ENCODE assay signal across 22 cellular contexts in the genomic region with DNA sequence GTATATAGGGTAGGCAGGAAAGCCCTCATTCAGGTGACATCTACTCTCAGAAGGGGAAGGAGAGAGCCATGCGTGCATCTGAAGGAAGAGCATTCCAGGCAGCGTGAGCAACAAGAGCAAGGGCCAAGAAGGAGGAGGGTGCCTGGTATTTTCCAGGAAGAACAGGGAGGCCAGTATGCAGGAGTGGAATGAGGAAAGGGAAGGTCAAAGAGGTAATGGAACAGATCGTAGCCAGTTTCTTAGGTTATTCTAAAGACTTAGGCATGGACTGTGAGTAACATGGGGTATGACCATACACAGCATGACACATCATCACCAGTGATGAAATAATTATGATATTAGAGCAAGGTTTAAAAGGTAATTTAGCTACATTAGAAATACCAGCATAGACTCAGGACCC. TPM values are rescaled to one million over a fixed set of nuclear protein-coding genes. Genes with fewer than 3 reads are reported as not detected.
DNase-seq lines count a peak whose midpoint lies in the region; ATAC-seq and TF ChIP-seq lines count a peak whose summit lies in the region.
"Had no signal": no experiment of that assay in that cellular context is flagged by ENCODE, and none has a peak within 500 bp of the region (broad histone marks: within the 10 kb centered on the region; RNA-seq: fewer than 3 reads in every experiment).

No MANE protein-coding gene starts in this region.

- dilution Hi-C loops in mammary epithelial cell (cut with HindIII; ENCODE audit: low sequenced_read_pairs) = no loop called here

- BruUV-seq in mammary epithelial cell (replicated peaks; lab: Mats Ljungman, UMichigan) = no TSS peak

- no peak for TF ChIP-seq EP300 in tibial nerve (IDR thresholded peaks at IDR 0.05)

- H3K4me2 ChIP-seq in mammary epithelial cell (ENCODE audit: insufficient read depth, low read depth, low read length) = no peak overlapping the region
- H3K4me2 ChIP-seq: hepatocyte had no signal

- H3K4me1 ChIP-seq in liver (ENCODE audit: control insufficient read depth in 4 of 4, insufficient read depth in 4 of 4, low read length in 3 of 4) (peaks cover 0 to 29% (median 23%) of the 10 kb centered on the region in 4 donors), right lobe of liver (peaks cover 0 to 31% (median 4%) of the 10 kb centered on the region in 4 donors), mammary epithelial cell (ENCODE audit: insufficient read depth, low read length) (peaks cover 11% of the 10 kb centered on the region), tibial nerve (no peaks in the 10 kb centered on the region)
- H3K4me1 ChIP-seq: Caco-2, pancreas had no signal

- no peaks in the 10 kb centered on the region for H3K27me3 ChIP-seq in liver (ENCODE audit: control insufficient read depth in 4 of 4, insufficient read depth in 4 of 4, low read length in 3 of 4)
- no peaks in the 10 kb centered on the region for H3K27me3 ChIP-seq in right lobe of liver
- H3K27me3 ChIP-seq in mammary epithelial cell (ENCODE audit: insufficient read depth, low read length) = no peaks in the 10 kb centered on the region
- no peaks in the 10 kb centered on the region for H3K27me3 ChIP-seq in tibial nerve
- H3K27me3 ChIP-seq: hepatocyte, pancreas had no signal

- TF ChIP-seq RAD21 in liver (IDR thresholded peaks at IDR 0.05) = no peak

- no peak for ATAC-seq in right lobe of liver
- no peak for ATAC-seq in HG03039 (IDR thresholded peaks at IDR 0.05; ENCODE audit: unreplicated experiment)
- ATAC-seq: activated naive CD4-positive, alpha-beta T cell treated with anti-CD3 and anti-CD28 coated beads, Interleukin-2, amount 50 U/mL, for 72 hours; effector memory CD8-positive, alpha-beta T cell; pancreas had no signal

- H2AFZ ChIP-seq in mammary epithelial cell (ENCODE audit: low read depth, low read length) = peak overlapping the region; percentile 55
- H2AFZ ChIP-seq: hepatocyte had no signal

- H3K9ac ChIP-seq in liver (ENCODE audit: low read depth in 1 of 2, low read length in 2 of 2) (no peak overlapping the region), mammary epithelial cell (ENCODE audit: insufficient read depth, low read length) (no peak overlapping the region)

- intact Hi-C loops in right lobe of liver (cut with DNase I) (no loop called here), mammary epithelial cell (cut with micrococcal nuclease) (loop anchor here (2.0 kb wide), 1 partner anchor 17 kb away; no protein-coding TSS in a partner anchor)

- TF ChIP-seq CTCF in liver (IDR thresholded peaks at IDR 0.05; ENCODE audit: low read depth, low read length, missing input control) (no peak), right lobe of liver (IDR thresholded peaks at IDR 0.05) (no peak), mammary epithelial cell (conservative IDR thresholded peaks at IDR 0.05 in 1 of 2, IDR thresholded peaks at IDR 0.05 in 1 of 2; ENCODE audit: extremely low read depth in 1 of 2, insufficient read depth in 1 of 2, low read depth in 1 of 2, low read length in 2 of 2) (no peak), foreskin fibroblast (IDR thresholded peaks at IDR 0.05; ENCODE audit: low read depth, low read length) (no peak), tibial nerve (IDR thresholded peaks at IDR 0.05) (no peak)

- no peaks in the 10 kb centered on the region for H4K20me1 ChIP-seq in mammary epithelial cell (ENCODE audit: insufficient read depth, low read length)

- CTCF ChIA-PET in mammary epithelial cell (lab: Charles Lee; ENCODE audit: low non-redundant PET) = no interaction called here

- in situ Hi-C loops in mammary epithelial cell (cut with MboI; ENCODE audit: low sequenced_read_pairs in 2 of 2) = loop anchor here in 1 of 2 donors (25.0 kb wide), 1 partner anchor 88 kb away; no protein-coding TSS in a partner anchor

- TF ChIP-seq POLR2A in right lobe of liver (IDR thresholded peaks at IDR 0.05) = no peak
- no peak for TF ChIP-seq POLR2A in tibial nerve (IDR thresholded peaks at IDR 0.05)

- H3K9me3 ChIP-seq in liver (ENCODE audit: control insufficient read depth in 4 of 4, low read length in 3 of 4) = no peaks in the 10 kb centered on the region
- H3K9me3 ChIP-seq in right lobe of liver = no peaks in the 10 kb centered on the region
- no peaks in the 10 kb centered on the region for H3K9me3 ChIP-seq in mammary epithelial cell (replicated peaks; ENCODE audit: insufficient read depth, low read length)
- no peaks in the 10 kb centered on the region for H3K9me3 ChIP-seq in tibial nerve
- H3K9me3 ChIP-seq: Caco-2, pancreas had no signal

- no peak overlapping the region for H3K4me3 ChIP-seq in liver (ENCODE audit: low read depth in 1 of 3, low read length in 3 of 3)
- H3K4me3 ChIP-seq in right lobe of liver = no peak overlapping the region
- no peak overlapping the region for H3K4me3 ChIP-seq in mammary epithelial cell (replicated peaks in 1 of 3; ENCODE audit: insufficient read depth in 1 of 3, low read depth in 2 of 3, low read length in 3 of 3)
- H3K4me3 ChIP-seq in foreskin fibroblast (ENCODE audit: low read depth in 1 of 2, low read length in 2 of 2) = no peak overlapping the region
- no peak overlapping the region for H3K4me3 ChIP-seq in tibial nerve
- H3K4me3 ChIP-seq: hepatocyte, pancreas, SK-N-MC had no signal

- 88% methylated on average over 3 of the region's 3 CpGs for WGBS in liver
- WGBS in right lobe of liver (ENCODE audit: insufficient coverage, low coverage, low lambda C conversion rate, missing lambda C conversion rate) = 85% methylated on average over 3 of the region's 3 CpGs
- WGBS in mammary epithelial cell (ENCODE audit: low coverage, missing lambda C conversion rate) = 52% methylated on average over 3 of the region's 3 CpGs
- 73 to 76% methylated on average over 3 of the region's 3 CpGs for WGBS in tibial nerve, 2 donors

- H3K27ac ChIP-seq in liver (ENCODE audit: low read depth in 1 of 2, low read length in 2 of 2) = no peak overlapping the region
- H3K27ac ChIP-seq in right lobe of liver = peak overlapping the region in 1 of 3 donors; percentile 15
- peak overlapping the region; percentile 52 for H3K27ac ChIP-seq in mammary epithelial cell (ENCODE audit: insufficient read depth, low read depth, low read length)
- H3K27ac ChIP-seq in tibial nerve = no peak overlapping the region
- H3K27ac ChIP-seq: hepatocyte, pancreas, SK-N-MC, WERI-Rb-1 had no signal

- no peaks in the 10 kb centered on the region for H3K79me2 ChIP-seq in mammary epithelial cell (ENCODE audit: insufficient read depth, low read length)
- H3K79me2 ChIP-seq: hepatocyte had no signal

- H3K36me3 ChIP-seq in liver (ENCODE audit: control insufficient read depth in 4 of 4, insufficient read depth in 3 of 4, low read depth in 1 of 4, low read length in 3 of 4) = peaks cover 2 to 50% (median 43%) of the 10 kb centered on the region in 4 donors
- peaks cover 0 to 57% (median 25%) of the 10 kb centered on the region in 4 donors for H3K36me3 ChIP-seq in right lobe of liver
- no peaks in the 10 kb centered on the region for H3K36me3 ChIP-seq in mammary epithelial cell (ENCODE audit: insufficient read depth, low read length)
- H3K36me3 ChIP-seq in tibial nerve = no peaks in the 10 kb centered on the region
- H3K36me3 ChIP-seq: pancreas, WERI-Rb-1 had no signal

- DNase-seq in right lobe of liver (no peak), mammary epithelial cell (peak; percentile 72), foreskin fibroblast (peak; percentile 30 to 58), stromal cell of bone marrow (ENCODE audit: low read depth) (peak; percentile 18), tibial nerve (ENCODE audit: low spot score in 2 of 2) (no peak), SW480 (ENCODE audit: low spot score) (no peak)
- DNase-seq: activated CD4-positive, alpha-beta T cell treated with anti-CD3 and anti-CD28 coated beads, Interleukin-2, amount 50 U/mL, for 1 hour; Caco-2; DND-41; effector memory CD8-positive, alpha-beta T cell; kidney; NCI-H1417; NCI-H510A treated with DMSO at 0.1 percent for 48 hours; pancreas; substantia nigra; WERI-Rb-1 had no signal

TF ChIP-seq in liver, 16 proteins besides CTCF, POLR2A, EP300 and RAD21:
- peak; percentile 62 for TF ChIP-seq NR2F2 (IDR thresholded peaks at IDR 0.05)
- no peak for TF ChIP-seq HNF4G (IDR thresholded peaks at IDR 0.05)
- TF ChIP-seq FOXA2 (IDR thresholded peaks at IDR 0.05) = no peak
- no peak for TF ChIP-seq YY1 (IDR thresholded peaks at IDR 0.05)
- no peak for TF ChIP-seq JUND (IDR thresholded peaks at IDR 0.05)
- TF ChIP-seq SP1 (IDR thresholded peaks at IDR 0.05) = no peak
- no peak for TF ChIP-seq GABPA (IDR thresholded peaks at IDR 0.05 in 1 of 2, conservative IDR thresholded peaks at IDR 0.05 in 1 of 2)
- TF ChIP-seq FOXA1 (IDR thresholded peaks at IDR 0.05) = no peak

RNA-seq across cellular contexts. Expression of a gene that starts 24.1 kb away (rescaled TPM):
- total RNA-seq in liver = 100 to 1,000 TPM in 1 of 2 donors, 10 to 100 TPM in 1; 73.0 to 255 TPM
- polyA plus RNA-seq in liver = 100 to 1,000 TPM in 1 of 2 donors, 10 to 100 TPM in 1; 99.4 to 115 TPM
- 100 to 1,000 TPM in 4 of 6 experiments, 10 to 100 TPM in 2; 91.4 to 175 (median 166) TPM for total RNA-seq in right lobe of liver
- total RNA-seq in mammary epithelial cell = 1 to 10 TPM in 1 of 2 donors, under 1 TPM in 1; 0.28 to 2.7 TPM
- polyA plus RNA-seq in mammary epithelial cell = 0.39 TPM
- not detected for polyA minus RNA-seq in mammary epithelial cell
- total RNA-seq in tibial nerve = 1 to 10 TPM in 3 of 4 donors, under 1 TPM in 1; 0.90 to 4.2 (median 2.3) TPM
- total RNA-seq: myocyte had no signal

Comparison
In these comparisons a context has a peak if more than half of its experiments do, and no peak if none do; other contexts are left out.
1. DNase-seq: peak in mammary epithelial cell (single experiment), foreskin fibroblast (2 of 2) and stromal cell of bone marrow (single experiment); none in right lobe of liver (0 of 3), tibial nerve (0 of 2) and SW480 (single experiment).
2. RNA of a gene that starts 24.1 kb away (total RNA-seq): 73.0 to 255 TPM in liver and 91.4 to 175 TPM in right lobe of liver; 0.90 to 4.2 TPM in tibial nerve and 0.28 to 2.7 TPM in mammary epithelial cell; every median in the first group is over 10 times any median in the second.